1 cellular context compared by ENCODE assay signal in genomic region chr9:114813717-114814418, GRCh38.
TF ChIP-seq lines count a peak whose summit lies in the region.

No MANE protein-coding gene starts in this region.

TF ChIP-seq in IMR-90, 13 proteins besides CTCF, POLR2A, EP300 and RAD21:
- no peak for TF ChIP-seq ELK1 (IDR thresholded peaks at IDR 0.05; ENCODE audit: borderline replicate concordance, low read depth, low read length)
- no peak for TF ChIP-seq FOS (IDR thresholded peaks at IDR 0.05; ENCODE audit: low read depth, low read length)
- peak; percentile 74; the same call in 1 of the 2 replicates for TF ChIP-seq CEBPB (IDR thresholded peaks at IDR 0.05; ENCODE audit: low read depth, low read length)
